ENCODE assay signal across 9 cellular contexts in the genomic region with DNA sequence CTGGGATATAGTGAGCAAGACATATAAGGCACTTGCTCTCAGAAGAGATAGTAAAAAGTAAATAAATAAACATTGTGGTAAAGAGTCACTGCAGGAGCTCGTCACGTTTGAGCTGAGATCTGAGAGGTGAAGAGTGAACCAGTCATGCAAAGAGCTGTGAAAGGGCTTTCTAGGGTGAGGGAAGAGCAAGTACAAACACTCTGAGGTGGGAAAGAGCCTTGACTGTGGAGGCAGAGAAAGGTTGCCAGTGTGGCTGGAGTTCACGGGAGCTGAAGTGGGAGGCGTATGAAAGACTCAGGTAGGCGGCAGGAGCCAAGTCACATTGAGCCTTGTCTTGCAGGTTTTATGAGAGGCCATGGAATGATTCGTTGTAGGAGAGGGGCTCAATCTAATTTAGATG.
DNase-seq lines count a peak whose midpoint lies in the region; ATAC-seq and FAIRE-seq lines count a peak whose summit lies in the region.
"Had no signal": no experiment of that assay in that cellular context is flagged by ENCODE, and none has a peak within 500 bp of the region (broad histone marks: within the 10 kb centered on the region; RNA-seq: fewer than 3 reads in every experiment).

No MANE protein-coding gene starts in this region.

- intact Hi-C loops in cardiac septum (cut with DNase I): no loop called here

- peak; percentile 58 for ATAC-seq in GM21360 (IDR thresholded peaks at IDR 0.05; ENCODE audit: unreplicated experiment)
- peak; percentile 86 for ATAC-seq in HG03175 (IDR thresholded peaks at IDR 0.05; ENCODE audit: unreplicated experiment)

- FAIRE-seq in RCC 7860 (lab: Jason Lieb, UNC) (peak; percentile 61), urothelium cell line (lab: Jason Lieb, UNC) (no peak), HTR-8/SVneo (lab: Jason Lieb, UNC) (no peak)

- DNase-seq in EH (ENCODE audit: low read depth) (peak; percentile 6), RCC 7860 (ENCODE audit: low spot score) (peak; percentile 53), urothelium cell line (ENCODE audit: low spot score) (no peak), superior temporal gyrus (ENCODE audit: extremely low spot score) (no peak), cardiac septum (ENCODE audit: low spot score) (no peak), HTR-8/SVneo (ENCODE audit: insufficient read length, low spot score) (no peak)
- DNase-seq: C1 segment of cervical spinal cord had no signal

Comparison
In these comparisons a context has a peak if more than half of its experiments do, and no peak if none do; other contexts are left out.
1. DNase-seq: peak in EH (single experiment) and RCC 7860 (single experiment); none in urothelium cell line (single experiment), superior temporal gyrus (single experiment), cardiac septum (single experiment) and HTR-8/SVneo (single experiment).